Comparison of ENCODE assay signal across 18 cellular contexts in genomic region chr7:7228472-7228871, GRCh38. TPM values are rescaled to one million over a fixed set of nuclear protein-coding genes. Genes with fewer than 3 reads are reported as not detected.
A peak's percentile ranks its signal among the peaks of the same experiment; 100 is the strongest.
DNase-seq lines count a peak whose midpoint lies in the region; ATAC-seq, FAIRE-seq and TF ChIP-seq lines count a peak whose summit lies in the region.
"Had no signal": no experiment of that assay in that cellular context is flagged by ENCODE, and none has a peak within 500 bp of the region (broad histone marks: within the 10 kb centered on the region; RNA-seq: fewer than 3 reads in every experiment).

No MANE protein-coding gene starts in this region.

- H3K4me2 ChIP-seq in astrocyte (ENCODE audit: low read length): no peak overlapping the region

- H3K27me3 ChIP-seq in breast epithelium: no peaks in the 10 kb centered on the region
- no peaks in the 10 kb centered on the region for H3K27me3 ChIP-seq in astrocyte (ENCODE audit: insufficient read depth, low read length)
- H3K27me3 ChIP-seq: adrenal gland, uterus had no signal

- H3K36me3 Mint-ChIP-seq in MCF 10A (ENCODE audit: insufficient read depth, unreplicated experiment) (no peaks in the 10 kb centered on the region), astrocyte (ENCODE audit: low read depth, unreplicated experiment) (peaks cover 6% of the 10 kb centered on the region)

- H3K79me2 ChIP-seq in astrocyte (ENCODE audit: insufficient read depth, low read length): peaks cover 58% of the 10 kb centered on the region

- BruUV-seq in MCF 10A (replicated peaks; lab: Mats Ljungman, UMichigan): no TSS peak

- H3K4me3 ChIP-seq in breast epithelium (no peak overlapping the region), astrocyte (ENCODE audit: insufficient read depth, low read depth, low read length) (no peak overlapping the region)
- H3K4me3 ChIP-seq: adrenal gland, uterus had no signal

- ATAC-seq in HG03432 (IDR thresholded peaks at IDR 0.05; ENCODE audit: unreplicated experiment): no peak
- ATAC-seq: right cardiac atrium had no signal

- intact Hi-C loops in MCF 10A (cut with micrococcal nuclease) (no loop called here), breast epithelium (cut with DNase I; ENCODE audit: low total_unique reads) (no loop called here)

- H3K4me1 ChIP-seq in breast epithelium (no peaks in the 10 kb centered on the region), astrocyte (ENCODE audit: insufficient read depth, low read length) (no peaks in the 10 kb centered on the region)
- H3K4me1 ChIP-seq: adrenal gland, uterus had no signal

- H4K20me1 ChIP-seq in astrocyte (ENCODE audit: insufficient read depth, low read length): peaks cover 11% of the 10 kb centered on the region

- no peaks in the 10 kb centered on the region for H3K9me3 ChIP-seq in breast epithelium
- H3K9me3 ChIP-seq in astrocyte (ENCODE audit: insufficient read depth, low read depth, low read length): no peaks in the 10 kb centered on the region
- H3K9me3 ChIP-seq: uterus had no signal

- POLR2A ChIA-PET in MCF 10A (lab: Yijun Ruan, JAX): interaction anchor here (0.6 to 1.5 kb wide), 5 partner anchors 9 to 274 kb away, joined by 3 to 8 read pairs (median 4); no protein-coding TSS in a partner anchor

- H3K4me3 Mint-ChIP-seq in MCF 10A (ENCODE audit: unreplicated experiment) (no peak overlapping the region), astrocyte (ENCODE audit: unreplicated experiment) (no peak overlapping the region)
- H3K4me3 Mint-ChIP-seq: activated CD4-positive, alpha-beta memory T cell treated with anti-CD3 and anti-CD28 coated beads, Interleukin-2, amount 10 ng/mL, durations not matched to agents 7 days and 5 days; neural crest cell; stimulated activated naive CD8-positive, alpha-beta T cell treated with anti-CD3 and anti-CD28 coated beads, Interleukin-15, Interleukin-2, amounts not matched to agents 100 ng/mL and 50 ng/mL, for 24 hours had no signal

- H3K27ac Mint-ChIP-seq in MCF 10A (ENCODE audit: low read depth, unreplicated experiment): peak overlapping the region; percentile 31
- H3K27ac Mint-ChIP-seq in astrocyte (ENCODE audit: unreplicated experiment): no peak overlapping the region
- H3K27ac Mint-ChIP-seq: activated CD4-positive, alpha-beta memory T cell treated with anti-CD3 and anti-CD28 coated beads, Interleukin-2, amount 10 ng/mL, durations not matched to agents 7 days and 5 days; stimulated activated naive CD8-positive, alpha-beta T cell treated with anti-CD3 and anti-CD28 coated beads, Interleukin-15, Interleukin-2, amounts not matched to agents 100 ng/mL and 50 ng/mL, for 24 hours had no signal

- no peak for DNase-seq in MCF 10A (ENCODE audit: unreplicated experiment)
- DNase-seq in breast epithelium (ENCODE audit: low spot score in 2 of 2): no peak
- peak; percentile 3 for DNase-seq in astrocyte (ENCODE audit: low read depth)
- DNase-seq in iris pigment epithelial cell (ENCODE audit: low read depth): peak; percentile 20
- DNase-seq in substantia nigra (lab: John Stamatoyannopoulos, UW): no peak
- no peak for DNase-seq in GOT3 (lab: John Stamatoyannopoulos, UW)
- no peak for DNase-seq in LoVo (ENCODE audit: low spot score)
- DNase-seq: activated CD4-positive, alpha-beta memory T cell treated with anti-CD3 and anti-CD28 coated beads, Interleukin-2, amount 10 ng/mL, durations not matched to agents 7 days and 5 days; activated T-cell treated with anti-CD3 and anti-CD28 coated beads, Interleukin-2, amount 50 U/mL, for 48 hours; adrenal gland; NCI-H2029; NCI-H510A treated with DMSO at 0.1 percent for 48 hours; right cardiac atrium; T-helper 1 cell; uterus had no signal

- TF ChIP-seq CTCF in MCF 10A (IDR thresholded peaks at IDR 0.05; ENCODE audit: unreplicated experiment) (no peak), breast epithelium (IDR thresholded peaks at IDR 0.05) (no peak), astrocyte (IDR thresholded peaks at IDR 0.05; ENCODE audit: insufficient read depth, low read depth, low read length) (no peak)

- H3K27ac ChIP-seq in breast epithelium: peak overlapping the region in 1 of 2 donors; percentile 10
- no peak overlapping the region for H3K27ac ChIP-seq in astrocyte (ENCODE audit: low read depth, low read length)
- peak overlapping the region; percentile 89 for H3K27ac ChIP-seq in substantia nigra (ENCODE audit: low read depth, low read length, poor library complexity, severe bottlenecking)
- H3K27ac ChIP-seq: adrenal gland, uterus had no signal

- peaks cover 6% of the 10 kb centered on the region for H3K4me1 Mint-ChIP-seq in MCF 10A (ENCODE audit: insufficient read depth, unreplicated experiment)
- peaks cover 9% of the 10 kb centered on the region for H3K4me1 Mint-ChIP-seq in astrocyte (ENCODE audit: low read depth, unreplicated experiment)

- no peak overlapping the region for H2AFZ ChIP-seq in astrocyte (ENCODE audit: low read depth, low read length)

- FAIRE-seq in astrocyte (lab: Jason Lieb, UNC): no peak

- CTCF ChIA-PET in MCF 10A (lab: Yijun Ruan, JAX): interaction anchor here (0.6 to 0.8 kb wide), 4 partner anchors 9 to 137 kb away, joined by 3 to 4 read pairs (median 3); no protein-coding TSS in a partner anchor

- no peaks in the 10 kb centered on the region for H3K27me3 Mint-ChIP-seq in MCF 10A (ENCODE audit: insufficient read depth, unreplicated experiment)
- no peaks in the 10 kb centered on the region for H3K27me3 Mint-ChIP-seq in astrocyte (ENCODE audit: low read depth, unreplicated experiment)
- H3K27me3 Mint-ChIP-seq: activated CD4-positive, alpha-beta memory T cell treated with anti-CD3 and anti-CD28 coated beads, Interleukin-2, amount 10 ng/mL, durations not matched to agents 7 days and 5 days; stimulated activated naive CD8-positive, alpha-beta T cell treated with anti-CD3 and anti-CD28 coated beads, Interleukin-15, Interleukin-2, amounts not matched to agents 100 ng/mL and 50 ng/mL, for 24 hours had no signal

- H3K36me3 ChIP-seq in breast epithelium: no peaks in the 10 kb centered on the region
- no peaks in the 10 kb centered on the region for H3K36me3 ChIP-seq in astrocyte (ENCODE audit: insufficient read depth, low read length)
- H3K36me3 ChIP-seq: adrenal gland, uterus had no signal

- H3K9ac ChIP-seq in astrocyte (ENCODE audit: low read length): no peak overlapping the region

- peaks cover 27% of the 10 kb centered on the region for H3K9me3 Mint-ChIP-seq in MCF 10A (ENCODE audit: unreplicated experiment)
- no peaks in the 10 kb centered on the region for H3K9me3 Mint-ChIP-seq in astrocyte (ENCODE audit: unreplicated experiment)

- TF ChIP-seq POLR2A in breast epithelium (IDR thresholded peaks at IDR 0.05): no peak

RNA-seq across cellular contexts. Expression of gene C1GALT1, which starts 46.1 kb away (rescaled TPM):
- 30.9 and 39.6 TPM in 2 replicates for total RNA-seq in MCF 10A (2022)
- total RNA-seq in breast epithelium: 10 to 100 TPM; 30.8 to 35.5 (median 34.7) TPM
- total RNA-seq in astrocyte: 38.6 and 40.0 TPM in 2 replicates

Comparison
In these comparisons a context has a peak if more than half of its experiments do, and no peak if none do; other contexts are left out.
1. DNase-seq: peak in astrocyte (single experiment) and iris pigment epithelial cell (single experiment); none in MCF 10A (single experiment), breast epithelium (0 of 2), substantia nigra (0 of 49), GOT3 (single experiment) and LoVo (single experiment).